In the genomic region with DNA sequence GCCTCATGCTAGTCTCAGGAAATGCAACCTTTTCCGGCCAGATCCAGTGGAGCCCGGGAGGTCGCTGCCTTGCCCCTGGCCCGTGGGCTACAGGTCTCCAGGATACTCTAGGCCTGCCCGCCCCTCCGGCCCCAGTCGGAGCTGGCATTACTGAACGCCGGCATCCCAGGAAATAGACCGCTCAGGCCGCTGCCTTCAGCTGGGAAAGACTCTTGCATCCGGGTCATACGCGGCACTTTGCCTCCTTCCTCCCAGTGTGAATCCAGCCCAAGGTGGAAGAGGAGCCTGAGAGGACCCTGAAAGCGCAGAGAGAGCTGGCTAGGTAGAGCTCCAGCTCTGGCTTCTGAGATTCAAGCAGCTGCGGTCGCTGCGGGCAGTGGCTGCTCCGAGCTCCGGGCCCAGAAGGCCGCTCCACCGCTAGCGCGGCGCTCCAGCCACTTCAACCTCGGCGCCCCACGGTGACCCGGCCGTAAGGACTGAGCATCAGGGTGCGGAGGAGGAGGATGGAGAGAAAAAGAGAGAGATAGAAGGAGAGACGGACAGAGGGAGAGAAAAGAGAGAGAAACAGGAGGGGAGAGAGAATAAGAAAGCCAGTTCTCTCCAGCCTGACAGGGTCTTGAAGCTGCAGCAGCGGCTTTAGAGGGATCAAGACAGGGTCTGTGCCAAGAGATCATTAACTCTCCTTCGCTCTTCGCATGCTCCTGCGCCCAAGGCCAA, we compare ENCODE assay signal across 11 cellular contexts. TPM values are rescaled to one million over a fixed set of nuclear protein-coding genes. Genes with fewer than 3 reads are reported as not detected.
DNase-seq lines count a peak whose midpoint lies in the region; ATAC-seq lines count a peak whose summit lies in the region.
"Had no signal": no experiment of that assay in that cellular context is flagged by ENCODE, and none has a peak within 500 bp of the region (broad histone marks: within the 10 kb centered on the region; RNA-seq: fewer than 3 reads in every experiment).

No MANE protein-coding gene starts in this region.

- 1 to 2% methylated on average over 30 to 35 of the region's 36 CpGs for WGBS in GM23248 (ENCODE audit: low coverage in 1 of 2, low lambda C conversion rate in 2 of 2, missing lambda C conversion rate in 2 of 2), 2 experiments

- no peaks in the 10 kb centered on the region for H4K20me1 ChIP-seq in GM23248 (ENCODE audit: insufficient read depth)

- in situ Hi-C loops in GM23248 (cut with MboI) = loop anchor here (10.0 kb wide), 1 partner anchor 1321 kb away; no protein-coding TSS in a partner anchor

- H3K27ac ChIP-seq in GM23248 (peak overlapping the region; percentile 99), rectal smooth muscle tissue (ENCODE audit: low read depth, low read length) (peak overlapping the region; percentile 96)

- H3K4me3 ChIP-seq in GM23248 (peak overlapping the region; percentile 83), adipocyte (ENCODE audit: low read length) (peak overlapping the region; percentile 80), rectal smooth muscle tissue (ENCODE audit: low read length) (peak overlapping the region; percentile 78)

- no peaks in the 10 kb centered on the region for H3F3A ChIP-seq in GM23248 (ENCODE audit: insufficient read depth)

- H3K4me1 ChIP-seq in GM23248 (ENCODE audit: insufficient read depth) = peaks cover 38% of the 10 kb centered on the region
- peaks cover 60% of the 10 kb centered on the region for H3K4me1 ChIP-seq in adipocyte (ENCODE audit: control insufficient read depth, insufficient read depth, low read length)
- H3K4me1 ChIP-seq in rectal smooth muscle tissue (ENCODE audit: control insufficient read depth, insufficient read depth, low read length) = peaks cover 9% of the 10 kb centered on the region

- H3K36me3 ChIP-seq in GM23248 (ENCODE audit: low read depth) (no peaks in the 10 kb centered on the region), adipocyte (ENCODE audit: control insufficient read depth, insufficient read depth, low read length, severe bottlenecking) (no peaks in the 10 kb centered on the region), rectal smooth muscle tissue (ENCODE audit: control insufficient read depth, insufficient read depth, low read length) (no peaks in the 10 kb centered on the region)

- H3K9me3 ChIP-seq in GM23248 (ENCODE audit: low read depth) (no peaks in the 10 kb centered on the region), adipocyte (ENCODE audit: control insufficient read depth, low read length) (no peaks in the 10 kb centered on the region)

- no peaks in the 10 kb centered on the region for H3K27me3 ChIP-seq in GM23248 (replicated peaks; ENCODE audit: insufficient read depth)
- H3K27me3 ChIP-seq in adipocyte (replicated peaks; ENCODE audit: control insufficient read depth, insufficient read depth, low read length) = no peaks in the 10 kb centered on the region
- H3K27me3 ChIP-seq in rectal smooth muscle tissue (ENCODE audit: control insufficient read depth, insufficient read depth, low read length) = peaks cover 9% of the 10 kb centered on the region

- no peaks in the 10 kb centered on the region for H3K9me2 ChIP-seq in GM23248 (ENCODE audit: insufficient read depth)

- ATAC-seq in HG03097 (IDR thresholded peaks at IDR 0.05; ENCODE audit: low FRiP score, unreplicated experiment) = no peak
- ATAC-seq: activated naive CD4-positive, alpha-beta T cell treated with anti-CD3 and anti-CD28 coated beads, Interleukin-2, amount 50 U/mL, for 72 hours; effector memory CD8-positive, alpha-beta T cell; stimulated activated memory B cell treated with anti-CD40 and anti-IgM and Interleukin-4, amounts not matched to agents 10 μg/mL and 1 μg/mL and 100 μg/mL, for 72 hours had no signal

- peak overlapping the region; percentile 65 for H2AFZ ChIP-seq in GM23248

- peak; percentile 78 for DNase-seq in GM23248
- no peak for DNase-seq in adipocyte (ENCODE audit: low read depth)
- DNase-seq in iPS-NIHi7 (ENCODE audit: extremely low spot score) = no peak
- DNase-seq in NCI-H2171 (lab: John Stamatoyannopoulos, UW) = no peak
- DNase-seq: DMS153; effector memory CD8-positive, alpha-beta T cell; NCI-H1105 treated with DMSO at 0.1 percent for 48 hours had no signal

- H3K9ac ChIP-seq in GM23248 (peak overlapping the region; percentile 98), adipocyte (ENCODE audit: low read length) (peak overlapping the region; percentile 93), rectal smooth muscle tissue (ENCODE audit: low read length) (peak overlapping the region; percentile 55)

- peak overlapping the region; percentile 100 for H3K4me2 ChIP-seq in GM23248 (ENCODE audit: unreplicated experiment)

- H3K79me2 ChIP-seq in GM23248 (ENCODE audit: insufficient read depth) = peaks cover 96% of the 10 kb centered on the region

RNA-seq across cellular contexts. Expression of gene HOXA10, which starts 1.7 kb away (rescaled TPM):
- total RNA-seq in GM23248 (2014; rRNA removed; shearing (Covaris generic)) = 27.4 and 29.3 TPM in 2 replicates
- 27.1 and 28.0 TPM in 2 replicates for polyA plus RNA-seq in GM23248 (2016; fragmentation: Nextera tagmentation; extraction: Ambion mirVana)
- total RNA-seq: activated naive CD4-positive, alpha-beta T cell treated with anti-CD3 and anti-CD28 coated beads, Interleukin-2, amount 50 U/mL, for 72 hours had no signal

RNA-seq across cellular contexts. Expression of gene HOXA11, which starts 9.2 kb away (rescaled TPM):
- total RNA-seq in GM23248 (2014; rRNA removed; shearing (Covaris generic)) = 8.3 and 10.5 TPM in 2 replicates
- 8.0 and 8.4 TPM in 2 replicates for polyA plus RNA-seq in GM23248 (2016; fragmentation: Nextera tagmentation; extraction: Ambion mirVana)
- total RNA-seq: activated naive CD4-positive, alpha-beta T cell treated with anti-CD3 and anti-CD28 coated beads, Interleukin-2, amount 50 U/mL, for 72 hours had no signal

RNA-seq across cellular contexts. Expression of gene HOXA9, which starts 10.4 kb away (rescaled TPM):
- total RNA-seq in GM23248 (2014; rRNA removed; shearing (Covaris generic)) = 32.1 and 43.7 TPM in 2 replicates
- polyA plus RNA-seq in GM23248 (2016; fragmentation: Nextera tagmentation; extraction: Ambion mirVana) = 26.9 and 28.3 TPM in 2 replicates
- total RNA-seq: activated naive CD4-positive, alpha-beta T cell treated with anti-CD3 and anti-CD28 coated beads, Interleukin-2, amount 50 U/mL, for 72 hours had no signal

RNA-seq across cellular contexts. Expression of gene HOXA7, which starts 19.3 kb away (rescaled TPM):
- total RNA-seq in GM23248 (2014; rRNA removed; shearing (Covaris generic)) = 3.4 and 6.6 TPM in 2 replicates
- polyA plus RNA-seq in GM23248 (2016; fragmentation: Nextera tagmentation; extraction: Ambion mirVana) = 14.3 and 15.8 TPM in 2 replicates
- total RNA-seq: activated naive CD4-positive, alpha-beta T cell treated with anti-CD3 and anti-CD28 coated beads, Interleukin-2, amount 50 U/mL, for 72 hours had no signal

RNA-seq across cellular contexts. Expression of gene HOXA3, which starts 23.4 kb away (rescaled TPM):
- 0.63 and 2.1 TPM in 2 replicates for total RNA-seq in GM23248 (2014; rRNA removed; shearing (Covaris generic))
- 1.2 and 1.9 TPM in 2 replicates for polyA plus RNA-seq in GM23248 (2016; fragmentation: Nextera tagmentation; extraction: Ambion mirVana)
- total RNA-seq: activated naive CD4-positive, alpha-beta T cell treated with anti-CD3 and anti-CD28 coated beads, Interleukin-2, amount 50 U/mL, for 72 hours had no signal
